ENCODE assay signal across 8 cellular contexts in the genomic region with DNA sequence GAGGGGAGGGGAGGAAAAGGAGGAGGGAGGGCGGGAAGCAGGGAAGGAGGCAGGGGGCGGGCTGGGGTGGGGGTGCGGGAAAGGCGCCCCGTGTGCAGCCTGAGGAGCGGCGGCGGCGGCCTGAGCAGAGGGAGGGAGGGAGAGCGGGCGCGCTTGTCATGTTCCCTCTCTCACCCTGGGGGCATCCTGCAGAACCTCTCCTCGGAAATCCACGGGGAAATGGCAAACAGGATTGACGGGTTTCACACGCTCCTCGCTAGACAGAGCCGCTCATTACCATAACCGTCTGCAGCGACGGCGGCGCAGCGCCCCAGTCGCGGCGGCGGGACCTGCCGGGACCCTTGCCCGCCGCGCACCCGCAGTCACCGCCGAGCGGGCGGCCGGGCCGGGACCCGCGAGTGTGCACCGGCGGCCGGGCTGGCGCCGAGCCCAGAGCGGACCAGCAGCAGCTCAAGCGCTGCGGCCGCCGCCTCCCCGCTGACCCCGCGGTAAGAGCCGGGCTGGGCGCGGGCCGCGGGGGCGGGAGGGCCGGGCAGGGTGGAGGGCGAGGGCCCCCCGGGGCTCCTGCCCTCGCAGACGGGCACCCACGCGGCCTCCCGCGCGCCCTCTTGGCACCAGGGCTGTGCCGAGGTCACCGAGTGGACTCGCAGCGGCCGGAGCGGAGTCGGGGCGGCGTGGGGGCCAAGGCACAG. TPM values are rescaled to one million over a fixed set of nuclear protein-coding genes. Genes with fewer than 3 reads are reported as not detected.
DNase-seq lines count a peak whose midpoint lies in the region; ATAC-seq and TF ChIP-seq lines count a peak whose summit lies in the region.

A gene (plus strand): TSS at position 273 of the 692 bp plus-strand sequence. CDS start 5,165 bp downstream, outside the sequence.

- H3K4me3 ChIP-seq in Peyer's patch = peak within 1 kb of the TSS; percentile 35 to 65 (median 51)
- peak within 1 kb of the TSS; percentile 45 for H3K4me3 ChIP-seq in effector memory CD4-positive, alpha-beta T cell (ENCODE audit: insufficient read depth, low read depth, low read length, poor library complexity, severe bottlenecking)
- H3K4me3 ChIP-seq in thoracic aorta = peak within 1 kb of the TSS; percentile 90

- peak within 1 kb of the TSS; percentile 15 to 84 (median 62) for H3K27ac ChIP-seq in Peyer's patch
- no peak within 1 kb of the TSS for H3K27ac ChIP-seq in effector memory CD4-positive, alpha-beta T cell (ENCODE audit: insufficient read depth, low read length, poor library complexity, severe bottlenecking)
- peak within 1 kb of the TSS; percentile 92 to 93 for H3K27ac ChIP-seq in thoracic aorta

- TF ChIP-seq CTCF in Peyer's patch (IDR thresholded peaks at IDR 0.05) (no peak), thoracic aorta (IDR thresholded peaks at IDR 0.05) (no peak)

- H3K27me3 ChIP-seq in Peyer's patch = peaks cover 0 to 7% of the 10 kb centered on the region in 2 donors
- H3K27me3 ChIP-seq in effector memory CD4-positive, alpha-beta T cell (replicated peaks; ENCODE audit: control insufficient read depth, insufficient read depth, low read length, poor library complexity, severe bottlenecking) = peaks cover 22% of the 10 kb centered on the region
- H3K27me3 ChIP-seq in thoracic aorta (replicated peaks; ENCODE audit: insufficient read depth) = no peaks in the 10 kb centered on the region

- H3K36me3 ChIP-seq in Peyer's patch (no peaks in the 10 kb centered on the region), thoracic aorta (no peaks in the 10 kb centered on the region)
- H3K36me3 ChIP-seq in effector memory CD4-positive, alpha-beta T cell (ENCODE audit: control insufficient read depth, insufficient read depth, low read length) = no peaks in the 10 kb centered on the region

- intact Hi-C loops in Right ventricle myocardium inferior (cut with DNase I) = loop anchor here (10.0 kb wide), 1 partner anchor 408 kb away; a partner anchor contains a TSS
- intact Hi-C loops in cardiac septum (cut with DNase I) = loop anchor here (2.0 to 10.0 kb wide), 2 partner anchors 68 to 162 kb away; no protein-coding TSS in a partner anchor

- TF ChIP-seq POLR2A in Peyer's patch (IDR thresholded peaks at IDR 0.05) = no peak

- ATAC-seq in Right ventricle myocardium inferior (peak; percentile 7), thoracic aorta (ENCODE audit: insufficient number of reproducible peaks, low FRiP score, low read depth) (no peak), GM21723 (IDR thresholded peaks at IDR 0.05; ENCODE audit: unreplicated experiment) (no peak), GM19455 (IDR thresholded peaks at IDR 0.05; ENCODE audit: unreplicated experiment) (no peak)

- H3K9me3 ChIP-seq in Peyer's patch = no peaks in the 10 kb centered on the region
- H3K9me3 ChIP-seq in effector memory CD4-positive, alpha-beta T cell (ENCODE audit: control insufficient read depth, low read length) = no peaks in the 10 kb centered on the region
- H3K9me3 ChIP-seq in thoracic aorta = no peaks in the 10 kb centered on the region

- peaks cover 4 to 37% (median 12%) of the 10 kb centered on the region in 4 donors for H3K4me1 ChIP-seq in Peyer's patch
- peaks cover 8% of the 10 kb centered on the region for H3K4me1 ChIP-seq in effector memory CD4-positive, alpha-beta T cell (ENCODE audit: control insufficient read depth, insufficient read depth, low read length, poor library complexity, severe bottlenecking)
- H3K4me1 ChIP-seq in thoracic aorta (ENCODE audit: control insufficient read depth in 1 of 2, low read depth in 2 of 2) = peaks cover 20 to 43% of the 10 kb centered on the region in 2 donors

- DNase-seq in Right ventricle myocardium inferior (ENCODE audit: missing footprints) = no peak
- DNase-seq in cardiac septum (ENCODE audit: low spot score) = no peak
- DNase-seq in Peyer's patch = no peak
- no peak for DNase-seq in effector memory CD4-positive, alpha-beta T cell
- peak; percentile 30 to 63 for DNase-seq in lung microvascular endothelial cell (ENCODE audit: low read depth in 2 of 2)
- DNase-seq in thoracic aorta (ENCODE audit: low spot score) = no peak

RNA-seq across cellular contexts. Expression of the gene that starts here (rescaled TPM):
- total RNA-seq in Right ventricle myocardium inferior (5.1 TPM), cardiac septum (3.7 TPM), Peyer's patch (1 to 10 TPM in 3 of 4 donors, under 1 TPM in 1; 0.18 to 1.7 (median 1.3) TPM), lung microvascular endothelial cell (under 0.01 and 0.22 TPM in 2 replicates), thoracic aorta (10 to 100 TPM in 1 of 2 donors, 1 to 10 TPM in 1; 5.8 to 10.0 TPM)

Comparison
In these comparisons a context has a peak if more than half of its experiments do, and no peak if none do; other contexts are left out.
1. Peak in DNase-seq in lung microvascular endothelial cell; RNA of the gene not detected or under 1 TPM.